Comparison of ENCODE assay signal across 9 cellular contexts in the genomic region with DNA sequence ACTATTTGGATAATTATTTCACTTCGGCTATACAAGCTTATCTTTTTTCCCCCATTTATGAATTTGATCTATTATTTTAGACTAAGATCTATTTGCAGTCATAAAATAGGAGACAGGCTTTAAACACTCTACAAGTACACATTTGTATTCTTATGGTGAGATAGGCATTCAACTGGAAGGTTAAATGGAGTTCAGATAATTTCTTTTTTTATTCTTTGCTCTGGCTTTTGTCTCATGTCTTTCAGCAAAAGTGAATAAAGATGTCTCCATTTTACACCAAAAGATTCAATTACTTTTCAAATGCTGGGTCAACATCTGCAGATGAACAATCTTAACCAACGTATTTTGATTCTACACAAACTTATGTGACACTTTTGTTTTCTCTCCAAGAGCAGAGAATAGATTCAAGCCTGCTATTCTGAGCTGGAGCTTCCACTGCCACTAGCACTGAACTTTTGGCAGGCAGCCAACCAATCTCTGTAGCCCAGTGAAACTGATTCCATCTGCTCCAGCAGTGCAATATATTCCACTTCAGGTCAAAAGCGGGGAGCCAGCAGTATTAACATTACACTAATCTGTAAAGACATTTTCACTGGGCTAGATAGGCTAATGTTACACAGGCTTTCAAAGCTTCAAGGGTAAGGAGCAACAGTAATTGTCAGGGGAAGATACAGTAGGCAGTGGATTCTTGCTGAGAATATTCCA.
DNase-seq lines count a peak whose midpoint lies in the region; ATAC-seq and TF ChIP-seq lines count a peak whose summit lies in the region.
"Had no signal": no experiment of that assay in that cellular context is flagged by ENCODE, and none has a peak within 500 bp of the region (broad histone marks: within the 10 kb centered on the region; RNA-seq: fewer than 3 reads in every experiment).

No MANE protein-coding gene starts in this region.

- no peaks in the 10 kb centered on the region for H3K36me3 ChIP-seq in DOHH2 (ENCODE audit: control insufficient read depth, low read length)

- H4K20me1 ChIP-seq in DOHH2 (ENCODE audit: control insufficient read depth, insufficient read depth, low read depth, low read length), result no peaks in the 10 kb centered on the region

- no peak overlapping the region for H3K27ac Mint-ChIP-seq in activated naive CD8-positive, alpha-beta T cell treated with anti-CD3 and anti-CD28 coated beads, Interleukin-2, amount 50 U/mL, for 24 hours
- no peak overlapping the region for H3K27ac Mint-ChIP-seq in activated T-helper 17 cell treated with anti-CD3 and anti-CD28 coated beads, Interleukin-2, amount 50 U/mL, for 72 hours

- H3K4me1 Mint-ChIP-seq in activated naive CD8-positive, alpha-beta T cell treated with anti-CD3 and anti-CD28 coated beads, Interleukin-2, amount 50 U/mL, for 24 hours, result peaks cover 5% of the 10 kb centered on the region
- no peaks in the 10 kb centered on the region for H3K4me1 Mint-ChIP-seq in activated T-helper 17 cell treated with anti-CD3 and anti-CD28 coated beads, Interleukin-2, amount 50 U/mL, for 72 hours
- H3K4me1 Mint-ChIP-seq: central memory CD8-positive, alpha-beta T cell had no signal

- no peaks in the 10 kb centered on the region for H3K9me2 ChIP-seq in DOHH2 (replicated peaks; ENCODE audit: control insufficient read depth, low read length)

- H3K27me3 ChIP-seq in DOHH2 (ENCODE audit: control insufficient read depth, low read length), result no peaks in the 10 kb centered on the region

- H3K27ac ChIP-seq in DOHH2 (ENCODE audit: low read depth, low read length), result no peak overlapping the region

- H3K79me2 ChIP-seq in DOHH2 (ENCODE audit: control insufficient read depth, low read length), result no peaks in the 10 kb centered on the region

- no peaks in the 10 kb centered on the region for H3K27me3 Mint-ChIP-seq in activated naive CD8-positive, alpha-beta T cell treated with anti-CD3 and anti-CD28 coated beads, Interleukin-2, amount 50 U/mL, for 24 hours
- H3K27me3 Mint-ChIP-seq in activated T-helper 17 cell treated with anti-CD3 and anti-CD28 coated beads, Interleukin-2, amount 50 U/mL, for 72 hours, result no peaks in the 10 kb centered on the region
- H3K27me3 Mint-ChIP-seq: central memory CD8-positive, alpha-beta T cell had no signal

- peak overlapping the region; percentile 53 for H3K4me2 ChIP-seq in DOHH2 (ENCODE audit: low read length)

- no peak overlapping the region for H3K4me3 Mint-ChIP-seq in activated naive CD8-positive, alpha-beta T cell treated with anti-CD3 and anti-CD28 coated beads, Interleukin-2, amount 50 U/mL, for 24 hours
- no peak overlapping the region for H3K4me3 Mint-ChIP-seq in activated T-helper 17 cell treated with anti-CD3 and anti-CD28 coated beads, Interleukin-2, amount 50 U/mL, for 72 hours
- H3K4me3 Mint-ChIP-seq: central memory CD8-positive, alpha-beta T cell had no signal

- H3K36me3 Mint-ChIP-seq in activated naive CD8-positive, alpha-beta T cell treated with anti-CD3 and anti-CD28 coated beads, Interleukin-2, amount 50 U/mL, for 24 hours (ENCODE audit: low read depth), result no peaks in the 10 kb centered on the region
- H3K36me3 Mint-ChIP-seq in activated T-helper 17 cell treated with anti-CD3 and anti-CD28 coated beads, Interleukin-2, amount 50 U/mL, for 72 hours (ENCODE audit: low read depth), result no peaks in the 10 kb centered on the region

- H3K4me3 ChIP-seq in DOHH2 (ENCODE audit: low read length), result peak overlapping the region; percentile 23; the same call in 1 of the 2 replicates

- TF ChIP-seq CTCF in DOHH2 (IDR thresholded peaks at IDR 0.05; ENCODE audit: low read depth, low read length, poor library complexity, severe bottlenecking), result no peak

- no peaks in the 10 kb centered on the region for H3K9me3 ChIP-seq in DOHH2 (ENCODE audit: control insufficient read depth, insufficient read depth, low read length)

- H3F3A ChIP-seq in DOHH2 (ENCODE audit: control insufficient read depth, insufficient read depth), result no peaks in the 10 kb centered on the region

- H3K4me1 ChIP-seq in DOHH2 (ENCODE audit: control insufficient read depth, low read length), result peaks cover 17% of the 10 kb centered on the region

- DNase-seq in NCI-H345 (lab: John Stamatoyannopoulos, UW) (peak; percentile 94), dermis microvascular lymphatic vessel endothelial cell (ENCODE audit: low read depth in 2 of 2) (peak; percentile 85), mucosa of gallbladder (ENCODE audit: low spot score) (peak; percentile 62), T-helper 1 cell (no peak)
- no peak for DNase-seq in activated naive CD8-positive, alpha-beta T cell treated with anti-CD3 and anti-CD28 coated beads, Interleukin-2, amount 50 U/mL, for 24 hours

- H3K9me3 Mint-ChIP-seq in activated naive CD8-positive, alpha-beta T cell treated with anti-CD3 and anti-CD28 coated beads, Interleukin-2, amount 50 U/mL, for 24 hours, result peaks cover 5% of the 10 kb centered on the region
- H3K9me3 Mint-ChIP-seq in activated T-helper 17 cell treated with anti-CD3 and anti-CD28 coated beads, Interleukin-2, amount 50 U/mL, for 72 hours, result peaks cover 10% of the 10 kb centered on the region

- ATAC-seq in HG02798 (IDR thresholded peaks at IDR 0.05; ENCODE audit: poor library complexity, unreplicated experiment), result no peak
- ATAC-seq in activated naive CD8-positive, alpha-beta T cell treated with anti-CD3 and anti-CD28 coated beads, Interleukin-2, amount 50 U/mL, for 24 hours, result no peak
- ATAC-seq in activated T-helper 17 cell treated with anti-CD3 and anti-CD28 coated beads, Interleukin-2, amount 50 U/mL, for 72 hours (replicated peaks), result no peak

Comparison
In these comparisons a context has a peak if more than half of its experiments do, and no peak if none do; other contexts are left out.
1. DNase-seq: peak in NCI-H345 (single experiment), dermis microvascular lymphatic vessel endothelial cell (2 of 2) and mucosa of gallbladder (single experiment); none in activated naive CD8-positive, alpha-beta T cell treated with anti-CD3 and anti-CD28 coated beads, Interleukin-2, amount 50 U/mL, for 24 hours (single experiment) and T-helper 1 cell (0 of 5).